In genomic region chr3:76554717-76555116, GRCh38 we compare ENCODE assay signal across 15 cellular contexts.
DNase-seq lines count a peak whose midpoint lies in the region; ATAC-seq and TF ChIP-seq lines count a peak whose summit lies in the region.
"Had no signal": no experiment of that assay in that cellular context is flagged by ENCODE, and none has a peak within 500 bp of the region (broad histone marks: within the 10 kb centered on the region; RNA-seq: fewer than 3 reads in every experiment).

No MANE protein-coding gene starts in this region.

- no peak overlapping the region for H3K4me3 ChIP-seq in adipocyte (ENCODE audit: low read length)
- H3K4me3 ChIP-seq in thoracic aorta, result no peak overlapping the region
- H3K4me3 ChIP-seq in CD8-positive, alpha-beta T cell (ENCODE audit: low read depth, low read length), result no peak overlapping the region

- POLR2A ChIA-PET in CD8-positive, alpha-beta T cell (lab: Charles Lee), result no interaction called here

- DNase-seq in NOMO-1 treated with DMSO at 0.1 percent for 48 hours (lab: John Stamatoyannopoulos, UW; ENCODE audit: unreplicated experiment) (peak; percentile 42), NOMO-1 treated with dmso at 0.1 percent for 144 hours (lab: John Stamatoyannopoulos, UW; ENCODE audit: unreplicated experiment) (no peak), adipocyte (ENCODE audit: low read depth) (peak; percentile 93), fibroblast of peridontal ligament (ENCODE audit: extremely low read depth) (peak; percentile 76), thoracic aorta (ENCODE audit: low spot score) (no peak), NCI-H187 treated with DMSO at 0.1 percent for 48 hours (lab: John Stamatoyannopoulos, UW) (no peak), CD1c-positive myeloid dendritic cell (ENCODE audit: extremely low spot score) (no peak)
- DNase-seq in CD8-positive, alpha-beta T cell, result no peak
- DNase-seq: activated CD4-positive, alpha-beta T cell treated with anti-CD3 and anti-CD28 coated beads for 4 hours; activated naive CD4-positive, alpha-beta T cell treated with anti-CD3 and anti-CD28 coated beads, Interleukin-2, amount 50 U/mL, for 16 hours; posterior cingulate gyrus; SIG-M5; stimulated activated CD4-positive, alpha-beta T cell treated with anti-CD3 and anti-CD28 coated beads, Interleukin-15, amount 100 ng/mL, for 24 hours; substantia nigra had no signal

- H3K9me3 Mint-ChIP-seq in CD8-positive, alpha-beta T cell, result peaks cover 2% of the 10 kb centered on the region

- no peak overlapping the region for H3K9ac ChIP-seq in adipocyte (ENCODE audit: low read length)

- H3K27me3 ChIP-seq in adipocyte (replicated peaks; ENCODE audit: control insufficient read depth, insufficient read depth, low read length) (no peaks in the 10 kb centered on the region), thoracic aorta (replicated peaks; ENCODE audit: insufficient read depth) (no peaks in the 10 kb centered on the region)
- H3K27me3 ChIP-seq in CD8-positive, alpha-beta T cell (ENCODE audit: insufficient read depth, low read length), result no peaks in the 10 kb centered on the region

- intact Hi-C loops in CD8-positive, alpha-beta T cell (cut with DNase I, micrococcal nuclease), result no loop called here

- no peak overlapping the region for H3K27ac ChIP-seq in thoracic aorta
- no peak overlapping the region for H3K27ac ChIP-seq in CD8-positive, alpha-beta T cell (ENCODE audit: low read depth, low read length)

- H3K9me3 ChIP-seq in adipocyte (ENCODE audit: control insufficient read depth, low read length), result no peaks in the 10 kb centered on the region
- H3K9me3 ChIP-seq in thoracic aorta, result no peaks in the 10 kb centered on the region
- H3K9me3 ChIP-seq in CD8-positive, alpha-beta T cell (ENCODE audit: low read length), result no peaks in the 10 kb centered on the region

- no peaks in the 10 kb centered on the region for H3K36me3 Mint-ChIP-seq in CD8-positive, alpha-beta T cell

- H3K27me3 Mint-ChIP-seq in CD8-positive, alpha-beta T cell (ENCODE audit: low read depth), result no peaks in the 10 kb centered on the region

- H3K27ac Mint-ChIP-seq in CD8-positive, alpha-beta T cell, result no peak overlapping the region

- peaks cover 13% of the 10 kb centered on the region for H3K4me1 ChIP-seq in adipocyte (ENCODE audit: control insufficient read depth, insufficient read depth, low read length)
- peaks cover 4 to 9% of the 10 kb centered on the region in 2 donors for H3K4me1 ChIP-seq in thoracic aorta (ENCODE audit: control insufficient read depth in 1 of 2, low read depth in 2 of 2)
- H3K4me1 ChIP-seq in CD8-positive, alpha-beta T cell (ENCODE audit: insufficient read depth, low read length), result no peaks in the 10 kb centered on the region

- no peak overlapping the region for H3K4me3 Mint-ChIP-seq in CD8-positive, alpha-beta T cell

- no peaks in the 10 kb centered on the region for H3K4me1 Mint-ChIP-seq in CD8-positive, alpha-beta T cell (ENCODE audit: low read depth)

- TF ChIP-seq CTCF in thoracic aorta (IDR thresholded peaks at IDR 0.05), result no peak
- TF ChIP-seq CTCF in CD8-positive, alpha-beta T cell (IDR thresholded peaks at IDR 0.05), result no peak

- H3K36me3 ChIP-seq in adipocyte (ENCODE audit: control insufficient read depth, insufficient read depth, low read length, severe bottlenecking), result no peaks in the 10 kb centered on the region
- no peaks in the 10 kb centered on the region for H3K36me3 ChIP-seq in thoracic aorta
- no peaks in the 10 kb centered on the region for H3K36me3 ChIP-seq in CD8-positive, alpha-beta T cell (ENCODE audit: insufficient read depth, low read length)

- CTCF ChIA-PET in CD8-positive, alpha-beta T cell (lab: Charles Lee), result no interaction called here

- peak; percentile 83 for ATAC-seq in thoracic aorta (ENCODE audit: insufficient number of reproducible peaks, low FRiP score, low read depth)
- no peak for ATAC-seq in CD8-positive, alpha-beta T cell
- ATAC-seq: left lobe of liver had no signal

Comparison
In these comparisons a context has a peak if more than half of its experiments do, and no peak if none do; other contexts are left out.
1. DNase-seq: peak in NOMO-1 treated with DMSO at 0.1 percent for 48 hours (single experiment), adipocyte (single experiment) and fibroblast of peridontal ligament (single experiment); none in NOMO-1 treated with dmso at 0.1 percent for 144 hours (single experiment), thoracic aorta (single experiment), NCI-H187 treated with DMSO at 0.1 percent for 48 hours (single experiment), CD1c-positive myeloid dendritic cell (single experiment) and CD8-positive, alpha-beta T cell (0 of 7).